ENCODE assay signal across 14 cellular contexts in genomic region chr22:46001426-46002106, GRCh38. TPM values are rescaled to one million over a fixed set of nuclear protein-coding genes. Genes with fewer than 3 reads are reported as not detected.
DNase-seq lines count a peak whose midpoint lies in the region; ATAC-seq lines count a peak whose summit lies in the region.
"Had no signal": no experiment of that assay in that cellular context is flagged by ENCODE, and none has a peak within 500 bp of the region (broad histone marks: within the 10 kb centered on the region; RNA-seq: fewer than 3 reads in every experiment).

No MANE protein-coding gene starts in this region.

- peaks cover 0 to 7% of the 10 kb centered on the region in 2 donors for H3K27me3 Mint-ChIP-seq in T-cell
- H3K27me3 Mint-ChIP-seq: activated naive CD8-positive, alpha-beta T cell treated with anti-CD3 and anti-CD28 coated beads, Interleukin-2, amount 50 U/mL, for 24 hours had no signal

- H3K27me3 ChIP-seq in subcutaneous abdominal adipose tissue (ENCODE audit: control insufficient read depth in 5 of 5, insufficient read depth in 4 of 5, low read length in 5 of 5) = no peaks in the 10 kb centered on the region

- H3K9me3 ChIP-seq in subcutaneous abdominal adipose tissue (ENCODE audit: control insufficient read depth in 5 of 5, low read length in 5 of 5) = no peaks in the 10 kb centered on the region

- DNase-seq in DMS53 (lab: John Stamatoyannopoulos, UW) = peak; percentile 17
- no peak for DNase-seq in DMS53 treated with DMSO at 0.1 percent for 48 hours (lab: John Stamatoyannopoulos, UW; ENCODE audit: unreplicated experiment)
- peak; percentile 100 for DNase-seq in NCI-H69 (lab: John Stamatoyannopoulos, UW)
- peak; percentile 59 for DNase-seq in left ventricle myocardium superior
- DNase-seq in T-cell = no peak
- DNase-seq in activated CD4-positive, CD25-positive, alpha-beta regulatory T cell (lab: John Stamatoyannopoulos, UW) = no peak
- DNase-seq: 8988T; activated naive CD8-positive, alpha-beta T cell treated with anti-CD3 and anti-CD28 coated beads, Interleukin-2, amount 50 U/mL, for 24 hours; mammary epithelial cell; stimulated activated CD4-positive, alpha-beta T cell treated with anti-CD3 and anti-CD28 coated beads, Interleukin-4, amount 100 ng/mL, for 4 hours had no signal

- no peak overlapping the region for H3K9ac ChIP-seq in subcutaneous abdominal adipose tissue (ENCODE audit: low read length in 5 of 5)

- no peak overlapping the region for H3K4me3 ChIP-seq in subcutaneous abdominal adipose tissue (ENCODE audit: low read depth in 1 of 5, low read length in 5 of 5)

- intact Hi-C loops in left ventricle myocardium superior (cut with micrococcal nuclease) = no loop called here

- H3K27ac ChIP-seq in subcutaneous abdominal adipose tissue (ENCODE audit: low read depth, low read length) = peak overlapping the region; percentile 30

- peaks cover 24 to 93% (median 84%) of the 10 kb centered on the region in 5 donors for H3K4me1 ChIP-seq in subcutaneous abdominal adipose tissue (ENCODE audit: control insufficient read depth in 5 of 5, insufficient read depth in 5 of 5, low read length in 5 of 5)

- no peaks in the 10 kb centered on the region for H3K36me3 ChIP-seq in subcutaneous abdominal adipose tissue (ENCODE audit: control insufficient read depth in 5 of 5, insufficient read depth in 5 of 5, low read length in 5 of 5)

- H3K36me3 Mint-ChIP-seq in T-cell = no peaks in the 10 kb centered on the region

- no peak overlapping the region for H3K27ac Mint-ChIP-seq in T-cell
- H3K27ac Mint-ChIP-seq: activated naive CD8-positive, alpha-beta T cell treated with anti-CD3 and anti-CD28 coated beads, Interleukin-2, amount 50 U/mL, for 24 hours; progenitor cell of endocrine pancreas had no signal

- no peaks in the 10 kb centered on the region for H3K9me3 Mint-ChIP-seq in T-cell
- H3K9me3 Mint-ChIP-seq: activated naive CD8-positive, alpha-beta T cell treated with anti-CD3 and anti-CD28 coated beads, Interleukin-2, amount 50 U/mL, for 24 hours had no signal

- no peak overlapping the region for H3K4me3 Mint-ChIP-seq in T-cell
- H3K4me3 Mint-ChIP-seq: activated naive CD8-positive, alpha-beta T cell treated with anti-CD3 and anti-CD28 coated beads, Interleukin-2, amount 50 U/mL, for 24 hours had no signal

- ATAC-seq in left ventricle myocardium superior (no peak), T-cell (replicated peaks in 1 of 4) (no peak), HG02798 (IDR thresholded peaks at IDR 0.05; ENCODE audit: poor library complexity, unreplicated experiment) (no peak)
- ATAC-seq: activated naive CD8-positive, alpha-beta T cell treated with anti-CD3 and anti-CD28 coated beads, Interleukin-2, amount 50 U/mL, for 24 hours had no signal

- H3K4me1 Mint-ChIP-seq in T-cell = peaks cover 11 to 13% (median 12%) of the 10 kb centered on the region in 3 donors

- POLR2A ChIA-PET in T-cell (lab: Charles Lee) = no interaction called here

- CTCF ChIA-PET in T-cell (lab: Charles Lee) = interaction anchor here in 1 of 2 donors (1.3 kb wide), 1 partner anchor 114 kb away, joined by 3 read pairs; no protein-coding TSS in a partner anchor

RNA-seq across cellular contexts. Expression of gene WNT7B, which starts 24.6 kb away (rescaled TPM):
- total RNA-seq in left ventricle myocardium superior (not detected), T-cell (under 1 TPM in 1 of 5 donors, not detected in 4; 0.15 TPM)
- total RNA-seq: subcutaneous adipose tissue had no signal

Comparison
In these comparisons a context has a peak if more than half of its experiments do, and no peak if none do; other contexts are left out.
1. DNase-seq: peak in DMS53 (single experiment), NCI-H69 (single experiment) and left ventricle myocardium superior (single experiment); none in DMS53 treated with DMSO at 0.1 percent for 48 hours (single experiment), T-cell (0 of 34) and activated CD4-positive, CD25-positive, alpha-beta regulatory T cell (0 of 4).